1 cellular context compared by ENCODE assay signal in genomic region chr3:4977889-4978258, GRCh38.
TF ChIP-seq lines count a peak whose summit lies in the region.

No MANE protein-coding gene starts in this region.

TF ChIP-seq in HepG2, 621 proteins besides CTCF, POLR2A, EP300 and RAD21 (continued from another document and continues in another):
- TF ChIP-seq ZSCAN22 (CRISPR knock-in tag; IDR thresholded peaks at IDR 0.05) (peak; percentile 74; the same call in 1 of the 2 replicates), ZNF768 (CRISPR knock-in tag; IDR thresholded peaks at IDR 0.05) (no peak), NFIC (IDR thresholded peaks at IDR 0.05; ENCODE audit: low read length) (no peak), SNAPC2 (CRISPR knock-in tag; IDR thresholded peaks at IDR 0.05) (peak; percentile 66; the same call in 1 of the 2 replicates), KDM2A (CRISPR knock-in tag; IDR thresholded peaks at IDR 0.05; ENCODE audit: borderline replicate concordance, low read depth) (no peak), ZNF652 (CRISPR knock-in tag; IDR thresholded peaks at IDR 0.05; ENCODE audit: borderline replicate concordance, low read depth) (peak; percentile 22; the same call in 1 of the 2 replicates), KLF15 (CRISPR knock-in tag; IDR thresholded peaks at IDR 0.05; ENCODE audit: borderline replicate concordance) (0 out of 2 replicates have a peak, but pooled peaks have one; percentile 40), CEBPB (IDR thresholded peaks at IDR 0.05; ENCODE audit: borderline replicate concordance, low read depth, low read length) (peak; percentile 66), CCDC6 (CRISPR knock-in tag; IDR thresholded peaks at IDR 0.05) (no peak), MAFF (IDR thresholded peaks at IDR 0.05; ENCODE audit: low read depth, low read length) (no peak), ZC3H4 (CRISPR knock-in tag; IDR thresholded peaks at IDR 0.05; ENCODE audit: borderline replicate concordance) (no peak), TEAD2 (CRISPR knock-in tag; IDR thresholded peaks at IDR 0.05) (no peak), ZC3H13 (CRISPR knock-in tag; IDR thresholded peaks at IDR 0.05) (no peak), SP5 (CRISPR knock-in tag; IDR thresholded peaks at IDR 0.05; ENCODE audit: borderline replicate concordance, low read depth) (no peak), ZBTB4 (CRISPR knock-in tag; IDR thresholded peaks at IDR 0.05; ENCODE audit: borderline replicate concordance) (no peak), ZSCAN21 (CRISPR knock-in tag; IDR thresholded peaks at IDR 0.05; ENCODE audit: borderline replicate concordance) (no peak), SALL2 (CRISPR knock-in tag; IDR thresholded peaks at IDR 0.05) (no peak), RORA (CRISPR knock-in tag; IDR thresholded peaks at IDR 0.05) (no peak), POLR2AphosphoS5 (IDR thresholded peaks at IDR 0.05; ENCODE audit: low read depth, low read length) (0 out of 2 replicates have a peak, but pooled peaks have one; percentile 46), MED13 (CRISPR knock-in tag; IDR thresholded peaks at IDR 0.05) (no peak), ZNF207 (IDR thresholded peaks at IDR 0.05; ENCODE audit: borderline replicate concordance) (no peak), IRX3 (CRISPR knock-in tag; IDR thresholded peaks at IDR 0.05; ENCODE audit: borderline replicate concordance, low read depth) (peak; percentile 39; the same call in 1 of the 2 replicates), ELF4 (CRISPR knock-in tag; IDR thresholded peaks at IDR 0.05; ENCODE audit: borderline replicate concordance) (0 out of 2 replicates have a peak, but pooled peaks have one; percentile 19), ZNF878 (CRISPR knock-in tag; IDR thresholded peaks at IDR 0.05) (no peak; the same call in 1 of the 2 replicates), ATF1 (CRISPR knock-in tag; IDR thresholded peaks at IDR 0.05) (peak; percentile 59; the same call in 1 of the 2 replicates), ZNF264 (CRISPR knock-in tag; IDR thresholded peaks at IDR 0.05) (no peak), ZNF816 (CRISPR knock-in tag; IDR thresholded peaks at IDR 0.05; ENCODE audit: borderline replicate concordance) (peak; percentile 69), ZFP36L1 (CRISPR knock-in tag; IDR thresholded peaks at IDR 0.05) (0 out of 2 replicates have a peak, but pooled peaks have one; percentile 4), ZNF772 (CRISPR knock-in tag; IDR thresholded peaks at IDR 0.05) (no peak), CREB1 (IDR thresholded peaks at IDR 0.05) (no peak), CREB1 (CRISPR knock-in tag; IDR thresholded peaks at IDR 0.05) (no peak), TARDBP (CRISPR knock-in tag; IDR thresholded peaks at IDR 0.05) (0 out of 2 replicates have a peak, but pooled peaks have one; percentile 22), NR2F1 (CRISPR knock-in tag; IDR thresholded peaks at IDR 0.05) (peak in 1 of 2 experiments; percentile 69; a peak in 2 of 4 replicates), NR0B2 (CRISPR knock-in tag; IDR thresholded peaks at IDR 0.05) (no peak), ZFX (CRISPR knock-in tag; IDR thresholded peaks at IDR 0.05; ENCODE audit: low read depth) (no peak), NAIF1 (CRISPR knock-in tag; IDR thresholded peaks at IDR 0.05; ENCODE audit: borderline replicate concordance) (no peak), NPAS2 (CRISPR knock-in tag; IDR thresholded peaks at IDR 0.05; ENCODE audit: borderline replicate concordance) (no peak), NCOR1 (IDR thresholded peaks at IDR 0.05; ENCODE audit: borderline replicate concordance, low read length) (peak; percentile 78; the same call in 1 of the 2 replicates), ZNF292 (CRISPR knock-in tag; IDR thresholded peaks at IDR 0.05; ENCODE audit: borderline replicate concordance, low read depth) (peak; percentile 4; the same call in 1 of the 2 replicates), JUND (CRISPR knock-in tag; IDR thresholded peaks at IDR 0.05) (0 out of 2 replicates have a peak, but pooled peaks have one; percentile 2), POLR2G (IDR thresholded peaks at IDR 0.05; ENCODE audit: low read depth, low read length) (peak; percentile 71), ASH2L (IDR thresholded peaks at IDR 0.05; ENCODE audit: insufficient read length, low read depth, low read length) (peak; percentile 29), KLF16 (CRISPR knock-in tag; IDR thresholded peaks at IDR 0.05) (peak in 1 of 2 experiments; percentile 17; a peak in 1 of 4 replicates), NR2C2 (CRISPR knock-in tag; IDR thresholded peaks at IDR 0.05; ENCODE audit: borderline replicate concordance) (no peak), TOE1 (CRISPR knock-in tag; IDR thresholded peaks at IDR 0.05) (no peak; the same call in 1 of the 2 replicates), ZNF670 (CRISPR knock-in tag; IDR thresholded peaks at IDR 0.05; ENCODE audit: borderline replicate concordance) (peak; percentile 85; the same call in 1 of the 2 replicates)
- TF ChIP-seq, protein P1, sequence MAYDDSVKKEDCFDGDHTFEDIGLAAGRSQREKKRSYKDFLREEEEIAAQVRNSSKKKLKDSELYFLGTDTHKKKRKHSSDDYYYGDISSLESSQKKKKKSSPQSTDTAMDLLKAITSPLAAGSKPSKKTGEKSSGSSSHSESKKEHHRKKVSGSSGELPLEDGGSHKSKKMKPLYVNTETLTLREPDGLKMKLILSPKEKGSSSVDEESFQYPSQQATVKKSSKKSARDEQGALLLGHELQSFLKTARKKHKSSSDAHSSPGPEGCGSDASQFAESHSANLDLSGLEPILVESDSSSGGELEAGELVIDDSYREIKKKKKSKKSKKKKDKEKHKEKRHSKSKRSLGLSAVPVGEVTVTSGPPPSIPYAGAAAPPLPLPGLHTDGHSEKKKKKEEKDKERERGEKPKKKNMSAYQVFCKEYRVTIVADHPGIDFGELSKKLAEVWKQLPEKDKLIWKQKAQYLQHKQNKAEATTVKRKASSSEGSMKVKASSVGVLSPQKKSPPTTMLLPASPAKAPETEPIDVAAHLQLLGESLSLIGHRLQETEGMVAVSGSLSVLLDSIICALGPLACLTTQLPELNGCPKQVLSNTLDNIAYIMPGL (CRISPR knock-in tag; IDR thresholded peaks at IDR 0.05; ENCODE audit: borderline replicate concordance in 1 of 2, low read depth in 1 of 2) = 0 out of 4 replicates have a peak, but pooled peaks of 1 of the 2 experiments have one; percentile 1
- TF ChIP-seq, protein P2, sequence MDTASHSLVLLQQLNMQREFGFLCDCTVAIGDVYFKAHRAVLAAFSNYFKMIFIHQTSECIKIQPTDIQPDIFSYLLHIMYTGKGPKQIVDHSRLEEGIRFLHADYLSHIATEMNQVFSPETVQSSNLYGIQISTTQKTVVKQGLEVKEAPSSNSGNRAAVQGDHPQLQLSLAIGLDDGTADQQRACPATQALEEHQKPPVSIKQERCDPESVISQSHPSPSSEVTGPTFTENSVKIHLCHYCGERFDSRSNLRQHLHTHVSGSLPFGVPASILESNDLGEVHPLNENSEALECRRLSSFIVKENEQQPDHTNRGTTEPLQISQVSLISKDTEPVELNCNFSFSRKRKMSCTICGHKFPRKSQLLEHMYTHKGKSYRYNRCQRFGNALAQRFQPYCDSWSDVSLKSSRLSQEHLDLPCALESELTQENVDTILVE (CRISPR knock-in tag; IDR thresholded peaks at IDR 0.05) = no peak
- TF ChIP-seq, protein P3, sequence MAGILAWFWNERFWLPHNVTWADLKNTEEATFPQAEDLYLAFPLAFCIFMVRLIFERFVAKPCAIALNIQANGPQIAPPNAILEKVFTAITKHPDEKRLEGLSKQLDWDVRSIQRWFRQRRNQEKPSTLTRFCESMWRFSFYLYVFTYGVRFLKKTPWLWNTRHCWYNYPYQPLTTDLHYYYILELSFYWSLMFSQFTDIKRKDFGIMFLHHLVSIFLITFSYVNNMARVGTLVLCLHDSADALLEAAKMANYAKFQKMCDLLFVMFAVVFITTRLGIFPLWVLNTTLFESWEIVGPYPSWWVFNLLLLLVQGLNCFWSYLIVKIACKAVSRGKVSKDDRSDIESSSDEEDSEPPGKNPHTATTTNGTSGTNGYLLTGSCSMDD (CRISPR knock-in tag; IDR thresholded peaks at IDR 0.05) = peak; percentile 14; the same call in 1 of the 2 replicates
- TF ChIP-seq, protein P4, sequence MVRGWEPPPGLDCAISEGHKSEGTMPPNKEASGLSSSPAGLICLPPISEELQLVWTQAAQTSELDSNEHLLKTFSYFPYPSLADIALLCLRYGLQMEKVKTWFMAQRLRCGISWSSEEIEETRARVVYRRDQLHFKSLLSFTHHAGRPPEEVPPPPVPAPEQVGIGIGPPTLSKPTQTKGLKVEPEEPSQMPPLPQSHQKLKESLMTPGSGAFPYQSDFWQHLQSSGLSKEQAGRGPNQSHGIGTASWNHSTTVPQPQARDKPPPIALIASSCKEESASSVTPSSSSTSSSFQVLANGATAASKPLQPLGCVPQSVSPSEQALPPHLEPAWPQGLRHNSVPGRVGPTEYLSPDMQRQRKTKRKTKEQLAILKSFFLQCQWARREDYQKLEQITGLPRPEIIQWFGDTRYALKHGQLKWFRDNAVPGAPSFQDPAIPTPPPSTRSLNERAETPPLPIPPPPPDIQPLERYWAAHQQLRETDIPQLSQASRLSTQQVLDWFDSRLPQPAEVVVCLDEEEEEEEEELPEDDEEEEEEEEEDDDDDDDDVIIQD (CRISPR knock-in tag; IDR thresholded peaks at IDR 0.05; ENCODE audit: low read depth) = no peak
- TF ChIP-seq, protein P5, sequence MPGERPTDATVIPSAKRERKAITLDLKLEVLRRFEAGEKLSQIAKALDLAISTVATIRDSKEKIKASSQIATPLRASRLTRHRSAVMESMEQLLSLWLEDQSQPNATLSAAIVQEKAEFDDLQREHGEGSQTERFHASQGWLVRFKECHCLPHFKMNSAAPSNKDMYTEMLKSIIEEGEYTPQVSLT (CRISPR knock-in tag; IDR thresholded peaks at IDR 0.05; ENCODE audit: borderline replicate concordance, low read depth) = 0 out of 2 replicates have a peak, but pooled peaks have one; percentile 18
- TF ChIP-seq, protein P6, sequence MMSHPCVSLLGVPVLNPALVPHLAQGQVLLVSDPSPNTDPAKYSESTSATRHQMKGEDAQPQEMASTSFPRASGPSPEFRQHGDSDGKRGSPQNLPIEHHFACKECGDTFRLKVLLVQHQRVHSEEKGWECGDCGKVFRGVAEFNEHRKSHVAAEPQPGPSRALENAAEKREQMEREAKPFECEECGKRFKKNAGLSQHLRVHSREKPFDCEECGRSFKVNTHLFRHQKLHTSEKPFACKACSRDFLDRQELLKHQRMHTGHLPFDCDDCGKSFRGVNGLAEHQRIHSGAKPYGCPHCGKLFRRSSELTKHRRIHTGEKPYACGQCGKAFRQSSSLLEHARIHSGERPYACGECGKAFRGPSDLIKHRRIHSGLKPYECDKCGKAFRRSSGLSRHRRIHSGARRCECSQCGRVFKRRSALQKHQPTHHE (CRISPR knock-in tag; IDR thresholded peaks at IDR 0.05; ENCODE audit: borderline replicate concordance) = no peak
- TF ChIP-seq, protein P7, sequence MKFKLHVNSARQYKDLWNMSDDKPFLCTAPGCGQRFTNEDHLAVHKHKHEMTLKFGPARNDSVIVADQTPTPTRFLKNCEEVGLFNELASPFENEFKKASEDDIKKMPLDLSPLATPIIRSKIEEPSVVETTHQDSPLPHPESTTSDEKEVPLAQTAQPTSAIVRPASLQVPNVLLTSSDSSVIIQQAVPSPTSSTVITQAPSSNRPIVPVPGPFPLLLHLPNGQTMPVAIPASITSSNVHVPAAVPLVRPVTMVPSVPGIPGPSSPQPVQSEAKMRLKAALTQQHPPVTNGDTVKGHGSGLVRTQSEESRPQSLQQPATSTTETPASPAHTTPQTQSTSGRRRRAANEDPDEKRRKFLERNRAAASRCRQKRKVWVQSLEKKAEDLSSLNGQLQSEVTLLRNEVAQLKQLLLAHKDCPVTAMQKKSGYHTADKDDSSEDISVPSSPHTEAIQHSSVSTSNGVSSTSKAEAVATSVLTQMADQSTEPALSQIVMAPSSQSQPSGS (CRISPR knock-in tag; IDR thresholded peaks at IDR 0.05) = no peak
- TF ChIP-seq, protein P8, sequence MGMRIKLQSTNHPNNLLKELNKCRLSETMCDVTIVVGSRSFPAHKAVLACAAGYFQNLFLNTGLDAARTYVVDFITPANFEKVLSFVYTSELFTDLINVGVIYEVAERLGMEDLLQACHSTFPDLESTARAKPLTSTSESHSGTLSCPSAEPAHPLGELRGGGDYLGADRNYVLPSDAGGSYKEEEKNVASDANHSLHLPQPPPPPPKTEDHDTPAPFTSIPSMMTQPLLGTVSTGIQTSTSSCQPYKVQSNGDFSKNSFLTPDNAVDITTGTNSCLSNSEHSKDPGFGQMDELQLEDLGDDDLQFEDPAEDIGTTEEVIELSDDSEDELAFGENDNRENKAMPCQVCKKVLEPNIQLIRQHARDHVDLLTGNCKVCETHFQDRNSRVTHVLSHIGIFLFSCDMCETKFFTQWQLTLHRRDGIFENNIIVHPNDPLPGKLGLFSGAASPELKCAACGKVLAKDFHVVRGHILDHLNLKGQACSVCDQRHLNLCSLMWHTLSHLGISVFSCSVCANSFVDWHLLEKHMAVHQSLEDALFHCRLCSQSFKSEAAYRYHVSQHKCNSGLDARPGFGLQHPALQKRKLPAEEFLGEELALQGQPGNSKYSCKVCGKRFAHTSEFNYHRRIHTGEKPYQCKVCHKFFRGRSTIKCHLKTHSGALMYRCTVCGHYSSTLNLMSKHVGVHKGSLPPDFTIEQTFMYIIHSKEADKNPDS (CRISPR knock-in tag; IDR thresholded peaks at IDR 0.05) = no peak
